Comparison of ENCODE assay signal across 8 cellular contexts in genomic region chr5:100777680-100778281, GRCh38.
DNase-seq lines count a peak whose midpoint lies in the region; ATAC-seq, FAIRE-seq and TF ChIP-seq lines count a peak whose summit lies in the region.

No MANE protein-coding gene starts in this region.

- FAIRE-seq in GM19239 (lab: Jason Lieb, UNC): peak; percentile 96

- H2AFZ ChIP-seq in fibroblast of lung (ENCODE audit: low read length): peak overlapping the region; percentile 60

- H3K9me3 ChIP-seq in BLaER1 (0 out of 2 replicates have a peak, but pooled peaks cover 5% of the 10 kb centered on the region), SJSA1 (replicated peaks) (0 out of 2 replicates have a peak, but pooled peaks cover 3% of the 10 kb centered on the region), fibroblast of lung (ENCODE audit: control insufficient read depth, insufficient read depth, low read depth, low read length) (no peaks in the 10 kb centered on the region), spleen (no peaks in the 10 kb centered on the region), psoas muscle (no peaks in the 10 kb centered on the region)

- H3K9ac ChIP-seq in BLaER1 (no peak overlapping the region), fibroblast of lung (ENCODE audit: insufficient read depth, low read length) (no peak overlapping the region)

- H3K36me3 ChIP-seq in BLaER1: no peaks in the 10 kb centered on the region
- no peaks in the 10 kb centered on the region for H3K36me3 ChIP-seq in SJSA1
- H3K36me3 ChIP-seq in fibroblast of lung (ENCODE audit: control insufficient read depth, insufficient read depth, low read length): no peaks in the 10 kb centered on the region
- H3K36me3 ChIP-seq in spleen: no peaks in the 10 kb centered on the region
- no peaks in the 10 kb centered on the region for H3K36me3 ChIP-seq in psoas muscle (ENCODE audit: insufficient read depth in 1 of 2, low read depth in 1 of 2)

- intact Hi-C loops in spleen (cut with DNase I; ENCODE audit: low total_unique reads): no loop called here
- intact Hi-C loops in psoas muscle (cut with DNase I): no loop called here

- WGBS in spleen, 5 donors: 28 to 47% (median 33%) methylated on average over 4 of the region's 4 CpGs
- WGBS in psoas muscle, 3 donors: 44 to 45% (median 44%) methylated on average over 4 of the region's 4 CpGs

- H3K4me2 ChIP-seq in BLaER1: peak overlapping the region; percentile 67
- H3K4me2 ChIP-seq in fibroblast of lung (ENCODE audit: extremely low read depth, insufficient read depth, low read length): peak overlapping the region; percentile 55

- H3K27ac ChIP-seq in BLaER1: peak overlapping the region; percentile 24; the same call in 1 of the 2 replicates
- H3K27ac ChIP-seq in SJSA1: peak overlapping the region; percentile 54
- H3K27ac ChIP-seq in fibroblast of lung (ENCODE audit: insufficient read depth, low read length): no peak overlapping the region
- H3K27ac ChIP-seq in spleen: peak overlapping the region in 7 of 8 donors; percentile 59 to 89 (median 66)
- no peak overlapping the region for H3K27ac ChIP-seq in psoas muscle

- no peak overlapping the region for H3K4me3 ChIP-seq in BLaER1
- H3K4me3 ChIP-seq in SJSA1: no peak overlapping the region
- H3K4me3 ChIP-seq in fibroblast of lung (replicated peaks in 1 of 4; ENCODE audit: control extremely low read depth in 1 of 4, insufficient read depth in 1 of 4, low read depth in 3 of 4, low read length in 4 of 4): peak overlapping the region in 1 of 4 experiments; percentile 23
- peak overlapping the region in 1 of 8 donors; percentile 14 for H3K4me3 ChIP-seq in spleen
- no peak overlapping the region for H3K4me3 ChIP-seq in psoas muscle

- TF ChIP-seq POLR2A in spleen (IDR thresholded peaks at IDR 0.05): no peak

- TF ChIP-seq CTCF in fibroblast of lung (conservative IDR thresholded peaks at IDR 0.05 in 1 of 2, IDR thresholded peaks at IDR 0.05 in 1 of 2; ENCODE audit: low read depth in 1 of 2, low read length in 2 of 2) (no peak), spleen (IDR thresholded peaks at IDR 0.05 in 8 of 11, conservative IDR thresholded peaks at IDR 0.05 in 3 of 11) (no peak), psoas muscle (IDR thresholded peaks at IDR 0.05) (no peak)

- DNase-seq in GM19239 (ENCODE audit: insufficient read length, low spot score) (no peak), SJSA1 (ENCODE audit: low read depth in 1 of 2, low spot score in 2 of 2) (peak; percentile 56 to 80), fibroblast of lung (ENCODE audit: low read depth in 2 of 2) (peak; percentile 85 to 92), spleen (no peak), psoas muscle (no peak), NCI-H2081 (lab: John Stamatoyannopoulos, UW) (no peak)

- H3K27me3 ChIP-seq in BLaER1 (no peaks in the 10 kb centered on the region), SJSA1 (replicated peaks) (no peaks in the 10 kb centered on the region), fibroblast of lung (ENCODE audit: control insufficient read depth, insufficient read depth, low read length) (no peaks in the 10 kb centered on the region), spleen (replicated peaks in 1 of 7) (no peaks in the 10 kb centered on the region), psoas muscle (ENCODE audit: insufficient read depth in 3 of 3, low read length in 2 of 3) (no peaks in the 10 kb centered on the region)

- peak; percentile 71 for ATAC-seq in HG03159 (IDR thresholded peaks at IDR 0.05; ENCODE audit: unreplicated experiment)
- no peak for ATAC-seq in psoas muscle

- H3K4me1 ChIP-seq in BLaER1 (peaks cover 33% of the 10 kb centered on the region), SJSA1 (replicated peaks) (peaks cover 20% of the 10 kb centered on the region), fibroblast of lung (ENCODE audit: control insufficient read depth, extremely low read depth, insufficient read depth, low read length) (no peaks in the 10 kb centered on the region), spleen (peaks cover 17 to 61% (median 42%) of the 10 kb centered on the region in 6 donors), psoas muscle (no peaks in the 10 kb centered on the region)

- H4K20me1 ChIP-seq in BLaER1 (no peaks in the 10 kb centered on the region), fibroblast of lung (ENCODE audit: control insufficient read depth, extremely low read depth, insufficient read depth, low read length) (no peaks in the 10 kb centered on the region)

- H3K79me2 ChIP-seq in fibroblast of lung (ENCODE audit: control insufficient read depth, insufficient read depth, low read length): no peaks in the 10 kb centered on the region

Comparison
In these comparisons a context has a peak if more than half of its experiments do, and no peak if none do; other contexts are left out.
1. H3K27ac ChIP-seq: peak in BLaER1 (single experiment), SJSA1 (single experiment) and spleen (7 of 8); none in fibroblast of lung (single experiment) and psoas muscle (single experiment).
2. DNase-seq: peak in SJSA1 (2 of 2) and fibroblast of lung (2 of 2); none in GM19239 (single experiment), spleen (single experiment), psoas muscle (0 of 2) and NCI-H2081 (0 of 2).